Comparison of ENCODE assay signal across 1 cellular context in the genomic region with DNA sequence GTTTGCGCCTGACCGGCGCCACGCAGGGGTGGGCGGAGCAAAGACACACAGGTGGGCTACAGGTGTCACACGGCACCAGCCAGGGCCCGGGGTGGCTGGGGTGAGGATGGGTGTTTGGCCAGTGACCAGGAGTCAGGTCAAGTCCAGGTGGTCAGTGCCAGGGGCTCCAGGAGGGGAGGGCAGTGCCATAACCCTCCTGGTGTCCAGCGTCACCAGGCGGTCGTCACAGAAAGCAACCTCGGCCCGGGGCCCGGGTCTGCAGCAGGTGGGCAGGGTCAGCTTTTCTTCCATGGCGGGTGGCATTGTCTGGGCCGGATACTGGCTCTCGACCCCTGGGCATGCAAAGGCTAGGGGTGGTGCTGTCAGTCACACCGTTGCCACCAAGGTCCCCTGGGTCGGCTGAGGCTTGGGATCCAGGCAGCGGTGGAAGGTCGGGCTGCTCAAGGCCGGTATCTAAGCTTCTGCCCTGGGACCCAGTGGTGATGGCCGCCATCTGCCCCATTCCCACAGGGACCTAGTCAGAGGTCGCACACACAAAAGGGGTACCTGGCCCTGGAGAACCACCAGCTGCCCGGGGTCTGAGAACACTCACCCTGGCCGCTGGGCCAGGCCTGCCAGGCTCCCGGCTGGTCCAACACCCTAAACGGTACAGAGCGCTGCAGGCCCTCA.
TF ChIP-seq lines count a peak whose summit lies in the region.

No MANE protein-coding gene starts in this region.

TF ChIP-seq in GM12878, 131 proteins besides CTCF, POLR2A, EP300 and RAD21:
- TF ChIP-seq NBN (IDR thresholded peaks at IDR 0.05): no peak
- TF ChIP-seq USF2 (IDR thresholded peaks at IDR 0.05; ENCODE audit: borderline replicate concordance, low read depth, low read length): no peak
- no peak for TF ChIP-seq HDAC2 (IDR thresholded peaks at IDR 0.05)
- TF ChIP-seq TAF1 (IDR thresholded peaks at IDR 0.05; ENCODE audit: borderline replicate concordance, low read depth, low read length): no peak
- TF ChIP-seq STAT3 (IDR thresholded peaks at IDR 0.05; ENCODE audit: low read depth, low read length): no peak
- TF ChIP-seq REST (IDR thresholded peaks at IDR 0.05; ENCODE audit: low read depth, low read length): no peak
- no peak for TF ChIP-seq TARDBP (IDR thresholded peaks at IDR 0.05; ENCODE audit: borderline replicate concordance)
- TF ChIP-seq MTA2 (IDR thresholded peaks at IDR 0.05; ENCODE audit: low read depth): no peak
- no peak for TF ChIP-seq SUZ12 (IDR thresholded peaks at IDR 0.05; ENCODE audit: unreplicated experiment)
- TF ChIP-seq LARP7 (IDR thresholded peaks at IDR 0.05): no peak
- no peak for TF ChIP-seq JUNB (IDR thresholded peaks at IDR 0.05)
- no peak for TF ChIP-seq SKIL (IDR thresholded peaks at IDR 0.05; ENCODE audit: low read depth, poor library complexity, severe bottlenecking)
- TF ChIP-seq HDAC6 (IDR thresholded peaks at IDR 0.05; ENCODE audit: unreplicated experiment): no peak
- TF ChIP-seq NFYA (IDR thresholded peaks at IDR 0.05; ENCODE audit: borderline replicate concordance, low read depth, low read length): no peak
- TF ChIP-seq SRF (IDR thresholded peaks at IDR 0.05; ENCODE audit: low read depth in 2 of 2, low read length in 2 of 2): no peak
- TF ChIP-seq CREB1 (IDR thresholded peaks at IDR 0.05; ENCODE audit: low read depth): no peak
- no peak for TF ChIP-seq RELA (IDR thresholded peaks at IDR 0.05; ENCODE audit: borderline replicate concordance, partially characterized antibody)
- TF ChIP-seq, protein P1, sequence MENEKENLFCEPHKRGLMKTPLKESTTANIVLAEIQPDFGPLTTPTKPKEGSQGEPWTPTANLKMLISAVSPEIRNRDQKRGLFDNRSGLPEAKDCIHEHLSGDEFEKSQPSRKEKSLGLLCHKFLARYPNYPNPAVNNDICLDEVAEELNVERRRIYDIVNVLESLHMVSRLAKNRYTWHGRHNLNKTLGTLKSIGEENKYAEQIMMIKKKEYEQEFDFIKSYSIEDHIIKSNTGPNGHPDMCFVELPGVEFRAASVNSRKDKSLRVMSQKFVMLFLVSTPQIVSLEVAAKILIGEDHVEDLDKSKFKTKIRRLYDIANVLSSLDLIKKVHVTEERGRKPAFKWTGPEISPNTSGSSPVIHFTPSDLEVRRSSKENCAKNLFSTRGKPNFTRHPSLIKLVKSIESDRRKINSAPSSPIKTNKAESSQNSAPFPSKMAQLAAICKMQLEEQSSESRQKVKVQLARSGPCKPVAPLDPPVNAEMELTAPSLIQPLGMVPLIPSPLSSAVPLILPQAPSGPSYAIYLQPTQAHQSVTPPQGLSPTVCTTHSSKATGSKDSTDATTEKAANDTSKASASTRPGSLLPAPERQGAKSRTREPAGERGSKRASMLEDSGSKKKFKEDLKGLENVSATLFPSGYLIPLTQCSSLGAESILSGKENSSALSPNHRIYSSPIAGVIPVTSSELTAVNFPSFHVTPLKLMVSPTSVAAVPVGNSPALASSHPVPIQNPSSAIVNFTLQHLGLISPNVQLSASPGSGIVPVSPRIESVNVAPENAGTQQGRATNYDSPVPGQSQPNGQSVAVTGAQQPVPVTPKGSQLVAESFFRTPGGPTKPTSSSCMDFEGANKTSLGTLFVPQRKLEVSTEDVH (IDR thresholded peaks at IDR 0.05; ENCODE audit: low read depth, partially characterized antibody): no peak
- no peak for TF ChIP-seq TBL1XR1 (IDR thresholded peaks at IDR 0.05; ENCODE audit: low read depth, low read length)
